ENCODE assay signal across 17 cellular contexts in the genomic region with DNA sequence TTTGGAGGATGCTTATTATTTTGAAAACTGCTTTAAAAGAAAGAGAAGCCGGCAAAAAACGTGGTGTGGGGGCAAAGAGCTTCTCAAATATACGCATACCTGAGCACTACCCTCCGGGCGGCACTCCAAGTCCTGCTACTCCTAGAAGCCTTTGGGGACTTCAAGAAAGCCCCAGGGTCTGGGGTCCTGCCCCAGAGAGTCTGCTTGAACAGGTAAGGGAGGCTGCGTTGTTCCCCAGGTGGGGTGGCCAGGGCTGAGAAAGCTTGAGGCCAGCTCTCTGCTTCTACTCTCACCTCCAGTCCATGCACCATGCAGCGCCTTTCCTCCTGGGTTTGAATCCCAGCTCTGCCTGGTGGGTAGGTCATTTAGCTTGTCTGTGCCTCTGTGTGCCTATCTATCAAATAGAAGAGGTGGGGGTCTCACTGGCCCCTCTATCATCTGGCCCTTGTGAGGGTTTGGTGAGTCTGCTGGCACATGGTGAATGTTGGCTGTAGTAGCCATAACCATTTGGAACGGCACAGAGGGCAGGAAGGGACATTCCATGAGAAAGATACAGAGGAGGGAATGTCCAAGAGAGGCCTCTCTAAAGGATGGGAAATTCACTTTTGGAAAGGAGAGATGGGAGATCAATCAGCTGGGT. TPM values are rescaled to one million over a fixed set of nuclear protein-coding genes. Genes with fewer than 3 reads are reported as not detected.
"Had no signal": no experiment of that assay in that cellular context is flagged by ENCODE, and none has a peak within 500 bp of the region (broad histone marks: within the 10 kb centered on the region; RNA-seq: fewer than 3 reads in every experiment).

No MANE protein-coding gene starts in this region.

- ATAC-seq: gastrocnemius medialis; naive thymus-derived CD8-positive, alpha-beta T cell; pancreas had no signal

- H3K27ac Mint-ChIP-seq: activated naive CD8-positive, alpha-beta T cell treated with anti-CD3 and anti-CD28 coated beads for 36 hours had no signal

- H3K36me3 ChIP-seq: cardiac muscle cell, gastrocnemius medialis, pancreas, sigmoid colon, tibial artery, WERI-Rb-1 had no signal

- H3K4me3 Mint-ChIP-seq: activated naive CD8-positive, alpha-beta T cell treated with anti-CD3 and anti-CD28 coated beads for 36 hours; naive thymus-derived CD8-positive, alpha-beta T cell had no signal

- H3K27ac ChIP-seq: cardiac muscle cell, dorsolateral prefrontal cortex, gastrocnemius medialis, pancreas, sigmoid colon, SK-N-MC, WERI-Rb-1 had no signal

- DNase-seq: activated CD4-positive, alpha-beta T cell treated with anti-CD3 and anti-CD28 coated beads for 1 hour; activated CD4-positive, alpha-beta T cell treated with anti-CD3 and anti-CD28 coated beads, Interleukin-2, amount 50 U/mL, for 48 hours; activated naive CD4-positive, alpha-beta T cell; activated naive CD8-positive, alpha-beta T cell treated with anti-CD3 and anti-CD28 coated beads for 36 hours; amniotic stem cell; dorsolateral prefrontal cortex; gastrocnemius medialis; sigmoid colon; stimulated activated CD4-positive, alpha-beta T cell treated with anti-CD3 and anti-CD28 coated beads, Interleukin-4, amount 100 ng/mL, for 24 hours; stimulated activated naive CD4-positive, alpha-beta T cell; tibial artery; WERI-Rb-1 had no signal

- H3K36me3 Mint-ChIP-seq: activated naive CD8-positive, alpha-beta T cell treated with anti-CD3 and anti-CD28 coated beads for 36 hours; naive thymus-derived CD8-positive, alpha-beta T cell had no signal

- H3K9me3 ChIP-seq: gastrocnemius medialis, pancreas, sigmoid colon, tibial artery had no signal

- H3K27me3 ChIP-seq: gastrocnemius medialis, pancreas, sigmoid colon, tibial artery had no signal

- H3K4me3 ChIP-seq: cardiac muscle cell, dorsolateral prefrontal cortex, gastrocnemius medialis, pancreas, sigmoid colon, SK-N-MC, tibial artery had no signal

- H3K9me3 Mint-ChIP-seq: activated naive CD8-positive, alpha-beta T cell treated with anti-CD3 and anti-CD28 coated beads for 36 hours; naive thymus-derived CD8-positive, alpha-beta T cell had no signal

RNA-seq across cellular contexts. Expression of a gene that starts 19.5 kb away (rescaled TPM):
- total RNA-seq: T-helper 2 cell treated with Interferon-gamma antibody and Interleukin-4, amounts not matched to agents 100 ng/mL and 5 ng/mL, for 36 hours had no signal
- polyA plus RNA-seq: cardiac muscle cell; naive thymus-derived CD8-positive, alpha-beta T cell had no signal
